Comparison of ENCODE assay signal across 8 cellular contexts in the genomic region with DNA sequence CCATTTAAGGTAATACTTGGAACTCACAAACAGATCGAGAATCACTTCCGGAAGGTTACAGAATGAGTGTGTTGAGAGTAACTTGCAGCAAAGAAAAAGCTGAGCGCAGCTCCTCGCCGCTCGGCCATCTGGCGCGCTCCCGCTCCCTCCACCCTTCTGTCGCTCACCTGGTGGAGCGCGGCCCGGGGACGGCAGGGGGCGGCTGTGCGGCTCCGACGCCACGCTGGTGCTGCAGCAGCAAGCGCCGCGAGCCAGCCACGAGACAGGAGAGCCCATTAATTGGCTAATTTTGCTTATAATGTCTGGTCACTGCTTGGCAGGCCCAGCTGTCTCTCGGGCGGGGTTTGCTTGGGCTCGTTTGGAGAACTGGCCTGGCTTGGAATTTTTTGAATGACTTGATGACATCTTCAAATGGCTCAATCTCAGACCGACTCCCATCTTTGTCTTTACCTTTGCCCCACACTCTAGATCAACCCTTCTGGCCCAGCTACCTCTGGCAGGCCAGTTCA.
DNase-seq lines count a peak whose midpoint lies in the region; ATAC-seq and TF ChIP-seq lines count a peak whose summit lies in the region.

No MANE protein-coding gene starts in this region.

- peak; percentile 46; the same call in 1 of the 2 replicates for TF ChIP-seq CTCF in KMS-11 (conservative IDR thresholded peaks at IDR 0.05; ENCODE audit: low read depth, low read length)

- H3K9me3 Mint-ChIP-seq in activated naive CD8-positive, alpha-beta T cell treated with anti-CD3 and anti-CD28 coated beads, Interleukin-2, amount 10 ng/mL, durations not matched to agents 7 days and 5 days = no peaks in the 10 kb centered on the region
- H3K9me3 Mint-ChIP-seq in stimulated activated naive CD8-positive, alpha-beta T cell treated with anti-CD3 and anti-CD28 coated beads, Interleukin-15, Interleukin-2, amounts not matched to agents 100 ng/mL and 50 ng/mL, for 24 hours = no peaks in the 10 kb centered on the region

- no peaks in the 10 kb centered on the region for H3K36me3 ChIP-seq in KMS-11 (ENCODE audit: insufficient read depth)

- peak; percentile 98 for ATAC-seq in activated naive CD8-positive, alpha-beta T cell treated with anti-CD3 and anti-CD28 coated beads, Interleukin-2, amount 10 ng/mL, durations not matched to agents 7 days and 5 days (ENCODE audit: low read depth)
- ATAC-seq in left colon (peak; percentile 92), GM21825 (IDR thresholded peaks at IDR 0.05; ENCODE audit: unreplicated experiment) (no peak)

- DNase-seq in stimulated activated CD4-positive, alpha-beta T cell treated with anti-CD3 and anti-CD28 coated beads, Interleukin-12 subunit alpha, Interleukin-12 subunit beta, amount 100 ng/mL, for 4 hours = peak; percentile 13
- no peak for DNase-seq in stimulated activated CD4-positive, alpha-beta T cell treated with anti-CD3 and anti-CD28 coated beads, Interleukin-4, amount 100 ng/mL, for 24 hours
- peak; percentile 77 for DNase-seq in activated naive CD8-positive, alpha-beta T cell treated with anti-CD3 and anti-CD28 coated beads, Interleukin-2, amount 10 ng/mL, durations not matched to agents 7 days and 5 days
- DNase-seq in left colon (peak in 1 of 2 donors; percentile 60), NK-92 (lab: John Stamatoyannopoulos, UW; ENCODE audit: unreplicated experiment) (no peak)

- no peaks in the 10 kb centered on the region for H3K27me3 ChIP-seq in KMS-11 (ENCODE audit: insufficient read depth, low read depth)

- peak overlapping the region; percentile 56 for H3K27ac Mint-ChIP-seq in activated naive CD8-positive, alpha-beta T cell treated with anti-CD3 and anti-CD28 coated beads, Interleukin-2, amount 10 ng/mL, durations not matched to agents 7 days and 5 days
- peak overlapping the region; percentile 95 for H3K27ac Mint-ChIP-seq in stimulated activated naive CD8-positive, alpha-beta T cell treated with anti-CD3 and anti-CD28 coated beads, Interleukin-15, Interleukin-2, amounts not matched to agents 100 ng/mL and 50 ng/mL, for 24 hours

- H3K4me3 Mint-ChIP-seq in activated naive CD8-positive, alpha-beta T cell treated with anti-CD3 and anti-CD28 coated beads, Interleukin-2, amount 10 ng/mL, durations not matched to agents 7 days and 5 days = peak overlapping the region; percentile 64
- peak overlapping the region; percentile 54 for H3K4me3 Mint-ChIP-seq in stimulated activated naive CD8-positive, alpha-beta T cell treated with anti-CD3 and anti-CD28 coated beads, Interleukin-15, Interleukin-2, amounts not matched to agents 100 ng/mL and 50 ng/mL, for 24 hours

- no peak overlapping the region for H3K27ac ChIP-seq in KMS-11

- peaks cover 10% of the 10 kb centered on the region for H3K4me1 ChIP-seq in KMS-11 (ENCODE audit: low read depth, poor library complexity, severe bottlenecking)

- no peaks in the 10 kb centered on the region for H3K36me3 Mint-ChIP-seq in activated naive CD8-positive, alpha-beta T cell treated with anti-CD3 and anti-CD28 coated beads, Interleukin-2, amount 10 ng/mL, durations not matched to agents 7 days and 5 days
- no peaks in the 10 kb centered on the region for H3K36me3 Mint-ChIP-seq in stimulated activated naive CD8-positive, alpha-beta T cell treated with anti-CD3 and anti-CD28 coated beads, Interleukin-15, Interleukin-2, amounts not matched to agents 100 ng/mL and 50 ng/mL, for 24 hours (ENCODE audit: low read depth)

- H4K20me1 ChIP-seq in KMS-11 (ENCODE audit: insufficient read depth) = no peaks in the 10 kb centered on the region

- intact Hi-C loops in left colon (cut with DNase I, micrococcal nuclease) = no loop called here

- peak overlapping the region; percentile 60; the same call in 1 of the 2 replicates for H3K4me2 ChIP-seq in KMS-11

- H3K4me3 ChIP-seq in KMS-11 (IDR thresholded peaks at IDR 0.05; ENCODE audit: insufficient read depth, low read depth, low read length) = no peak overlapping the region

- H3K27me3 Mint-ChIP-seq in activated naive CD8-positive, alpha-beta T cell treated with anti-CD3 and anti-CD28 coated beads, Interleukin-2, amount 10 ng/mL, durations not matched to agents 7 days and 5 days = peaks cover 7% of the 10 kb centered on the region
- H3K27me3 Mint-ChIP-seq in stimulated activated naive CD8-positive, alpha-beta T cell treated with anti-CD3 and anti-CD28 coated beads, Interleukin-15, Interleukin-2, amounts not matched to agents 100 ng/mL and 50 ng/mL, for 24 hours = peaks cover 14% of the 10 kb centered on the region

- no peak overlapping the region for H3K9ac ChIP-seq in KMS-11

- no peaks in the 10 kb centered on the region for H3K79me2 ChIP-seq in KMS-11 (ENCODE audit: insufficient read depth, low read depth)

- H2AFZ ChIP-seq in KMS-11 (ENCODE audit: low read depth) = peak overlapping the region; percentile 80

- H3K4me1 Mint-ChIP-seq in activated naive CD8-positive, alpha-beta T cell treated with anti-CD3 and anti-CD28 coated beads, Interleukin-2, amount 10 ng/mL, durations not matched to agents 7 days and 5 days = peaks cover 19% of the 10 kb centered on the region
- peaks cover 32% of the 10 kb centered on the region for H3K4me1 Mint-ChIP-seq in stimulated activated naive CD8-positive, alpha-beta T cell treated with anti-CD3 and anti-CD28 coated beads, Interleukin-15, Interleukin-2, amounts not matched to agents 100 ng/mL and 50 ng/mL, for 24 hours (ENCODE audit: low read depth)

- POLR2A ChIA-PET in activated naive CD8-positive, alpha-beta T cell treated with anti-CD3 and anti-CD28 coated beads, Interleukin-2, amount 10 ng/mL, durations not matched to agents 7 days and 5 days (lab: Charles Lee) = no interaction called here

Comparison
In these comparisons a context has a peak if more than half of its experiments do, and no peak if none do; other contexts are left out.
1. DNase-seq: peak in stimulated activated CD4-positive, alpha-beta T cell treated with anti-CD3 and anti-CD28 coated beads, Interleukin-12 subunit alpha, Interleukin-12 subunit beta, amount 100 ng/mL, for 4 hours (single experiment) and activated naive CD8-positive, alpha-beta T cell treated with anti-CD3 and anti-CD28 coated beads, Interleukin-2, amount 10 ng/mL, durations not matched to agents 7 days and 5 days (single experiment); none in stimulated activated CD4-positive, alpha-beta T cell treated with anti-CD3 and anti-CD28 coated beads, Interleukin-4, amount 100 ng/mL, for 24 hours (single experiment) and NK-92 (single experiment).